Comparison of ENCODE assay signal across 8 cellular contexts in the genomic region with DNA sequence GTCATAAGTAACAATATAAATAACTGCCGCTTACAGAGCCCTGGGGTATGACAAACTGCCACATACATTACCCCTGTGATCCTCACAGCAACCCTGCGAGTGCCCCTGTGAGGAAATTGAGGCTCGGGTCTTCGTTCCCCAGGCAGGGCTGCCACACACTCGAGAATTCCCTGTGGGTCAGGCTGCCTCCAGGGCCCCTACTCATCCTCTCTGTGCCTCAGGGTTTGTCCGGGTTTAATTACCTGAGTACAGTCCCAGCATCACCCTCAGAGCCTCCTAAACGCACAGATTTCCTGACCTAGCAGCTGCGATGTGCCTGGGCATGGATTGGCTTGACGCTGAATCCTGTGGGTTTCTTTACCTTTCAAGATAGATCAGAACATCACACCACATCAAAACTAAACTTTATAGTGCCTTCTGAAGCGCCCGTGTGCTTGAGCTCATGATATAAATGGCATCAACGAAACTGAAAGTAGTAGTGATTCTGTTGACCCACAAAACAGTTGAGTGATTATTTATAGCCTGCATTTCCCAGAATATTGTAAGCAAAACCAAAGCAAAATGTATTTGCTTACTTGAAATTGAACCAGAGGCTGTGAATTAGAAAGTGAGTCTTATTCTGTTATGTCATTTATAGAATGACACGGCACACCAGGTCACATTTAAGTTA. TPM values are rescaled to one million over a fixed set of nuclear protein-coding genes. Genes with fewer than 3 reads are reported as not detected.
DNase-seq lines count a peak whose midpoint lies in the region; ATAC-seq and TF ChIP-seq lines count a peak whose summit lies in the region.

No MANE protein-coding gene starts in this region.

- ATAC-seq in WTC11 (no peak), GM19023 (IDR thresholded peaks at IDR 0.05; ENCODE audit: unreplicated experiment) (no peak)

- H3K4me1 Mint-ChIP-seq in WTC11 = peaks cover 54% of the 10 kb centered on the region

- no peaks in the 10 kb centered on the region for H4K20me1 ChIP-seq in smooth muscle cell (ENCODE audit: low read depth)

- TF ChIP-seq EP300 in esophagus muscularis mucosa (IDR thresholded peaks at IDR 0.05) = no peak

- H3K4me1 ChIP-seq in esophagus muscularis mucosa = peaks cover 32 to 42% (median 41%) of the 10 kb centered on the region in 4 donors
- peaks cover 32% of the 10 kb centered on the region for H3K4me1 ChIP-seq in smooth muscle cell (ENCODE audit: low read depth)

- H3K9me3 ChIP-seq in esophagus muscularis mucosa (no peaks in the 10 kb centered on the region), smooth muscle cell (replicated peaks; ENCODE audit: low read depth) (no peaks in the 10 kb centered on the region)

- H3F3A ChIP-seq in smooth muscle cell (ENCODE audit: low read depth) = peaks cover 10% of the 10 kb centered on the region

- no peaks in the 10 kb centered on the region for H3K27me3 ChIP-seq in esophagus muscularis mucosa
- no peaks in the 10 kb centered on the region for H3K27me3 ChIP-seq in smooth muscle cell (ENCODE audit: low read depth)

- TF ChIP-seq POLR2A in esophagus muscularis mucosa (IDR thresholded peaks at IDR 0.05; ENCODE audit: low read depth) = no peak

- no peaks in the 10 kb centered on the region for H3K27me3 Mint-ChIP-seq in WTC11 (ENCODE audit: low read depth)

- H3K27ac Mint-ChIP-seq in WTC11 = peak overlapping the region; percentile 18; the same call in 1 of the 2 replicates

- H3K4me3 ChIP-seq in esophagus muscularis mucosa = peak overlapping the region in 2 of 4 donors; percentile 14 to 20
- no peak overlapping the region for H3K4me3 ChIP-seq in smooth muscle cell

- H3K79me2 ChIP-seq in smooth muscle cell (ENCODE audit: low read depth) = no peaks in the 10 kb centered on the region

- H3K36me3 Mint-ChIP-seq in WTC11 = peaks cover 15% of the 10 kb centered on the region

- POLR2A ChIA-PET in WTC11 (lab: Charles Lee) = no interaction called here

- DNase-seq in activated gamma-delta T cell treated with Interleukin-2 at 50 U/mL for 16 hours (peak; percentile 42), activated gamma-delta T cell (lab: John Stamatoyannopoulos, UW) (no peak), WTC11 (ENCODE audit: low spot score) (no peak), esophagus muscularis mucosa (ENCODE audit: extremely low spot score) (no peak), D341Med (ENCODE audit: low spot score) (no peak), smooth muscle cell (lab: John Stamatoyannopoulos, UW; ENCODE audit: unreplicated experiment) (no peak)
- DNase-seq in stimulated activated CD8-positive, alpha-beta memory T cell treated with anti-CD3 and anti-CD28 coated beads, Interleukin-4, amount 100 ng/mL, for 48 hours = peak; percentile 64

- peaks cover 0 to 4% (median 1%) of the 10 kb centered on the region in 4 donors for H3K36me3 ChIP-seq in esophagus muscularis mucosa
- H3K36me3 ChIP-seq in smooth muscle cell (ENCODE audit: low read depth) = no peaks in the 10 kb centered on the region

- WGBS in esophagus muscularis mucosa = 73% methylated on average over 13 of the region's 13 CpGs
- 92% methylated on average over 13 of the region's 13 CpGs for WGBS in smooth muscle cell (ENCODE audit: low lambda C conversion rate)

- no peaks in the 10 kb centered on the region for H3K9me3 Mint-ChIP-seq in WTC11

- no peak for TF ChIP-seq CTCF in WTC11 (IDR thresholded peaks at IDR 0.05)
- TF ChIP-seq CTCF in esophagus muscularis mucosa (IDR thresholded peaks at IDR 0.05) = no peak
- TF ChIP-seq CTCF in smooth muscle cell (IDR thresholded peaks at IDR 0.05; ENCODE audit: borderline replicate concordance, insufficient read depth, poor library complexity, severe bottlenecking) = no peak

- CTCF ChIA-PET in WTC11 (lab: Charles Lee) = interaction anchor here (1.1 kb wide), 1 partner anchor 66 kb away, joined by 4 read pairs; no protein-coding TSS in a partner anchor

- H3K27ac ChIP-seq in esophagus muscularis mucosa (replicated peaks in 1 of 4) (peak overlapping the region; percentile 16 to 59 (median 26)), smooth muscle cell (ENCODE audit: low read depth) (no peak overlapping the region)

- intact Hi-C loops in esophagus muscularis mucosa (cut with DNase I) = no loop called here

- H3K4me3 Mint-ChIP-seq in WTC11 = no peak overlapping the region

- no peak overlapping the region for H3K4me2 ChIP-seq in smooth muscle cell

- no peak overlapping the region for H3K9ac ChIP-seq in smooth muscle cell (ENCODE audit: low read depth)

- H2AFZ ChIP-seq in smooth muscle cell (ENCODE audit: low read depth) = no peak overlapping the region

TF ChIP-seq in WTC11, 78 proteins besides CTCF, POLR2A, EP300 and RAD21:
- TF ChIP-seq, protein P1, sequence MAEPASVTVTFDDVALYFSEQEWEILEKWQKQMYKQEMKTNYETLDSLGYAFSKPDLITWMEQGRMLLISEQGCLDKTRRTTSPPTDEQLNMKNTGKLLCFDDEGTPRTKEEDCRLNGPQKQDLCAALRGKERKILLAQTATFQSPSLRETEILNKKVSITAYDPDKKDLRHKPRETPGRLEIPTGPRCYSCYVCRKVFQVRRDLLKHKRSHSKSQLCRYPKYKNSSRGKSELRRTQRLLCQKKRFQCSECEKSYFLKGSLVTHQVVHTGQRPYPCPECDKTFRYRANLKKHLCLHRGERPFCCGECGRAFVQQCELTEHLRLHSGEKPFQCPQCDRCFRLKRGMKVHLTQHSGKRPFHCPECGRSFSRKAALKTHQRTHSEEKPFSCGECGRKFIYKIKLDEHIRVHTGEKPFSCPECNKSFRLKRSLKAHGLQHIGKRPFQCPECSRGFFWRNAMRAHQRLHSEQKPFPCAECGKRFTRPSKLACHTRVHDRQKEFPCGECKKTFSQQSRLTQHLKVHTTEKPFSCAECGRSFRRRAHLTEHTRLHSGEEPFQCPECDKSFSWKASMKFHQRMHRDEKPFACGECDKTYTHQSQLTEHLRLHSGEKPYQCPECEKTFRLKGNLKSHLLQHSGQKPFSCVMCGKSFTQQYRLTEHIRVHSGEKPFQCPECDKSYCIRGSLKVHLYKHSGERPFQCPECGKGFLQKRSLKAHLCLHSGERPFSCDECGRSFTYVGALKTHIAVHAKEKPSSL (CRISPR knock-in tag; conservative IDR thresholded peaks at IDR 0.05) = no peak
- no peak for TF ChIP-seq ZNF396 (CRISPR knock-in tag; IDR thresholded peaks at IDR 0.05; ENCODE audit: borderline replicate concordance)
- TF ChIP-seq ZNF121 (CRISPR knock-in tag; IDR thresholded peaks at IDR 0.05) = no peak
- TF ChIP-seq ZBTB21 (CRISPR knock-in tag; IDR thresholded peaks at IDR 0.05; ENCODE audit: borderline replicate concordance) = no peak
- TF ChIP-seq NFE2L1 (CRISPR knock-in tag; IDR thresholded peaks at IDR 0.05) = no peak
- no peak for TF ChIP-seq OVOL2 (CRISPR knock-in tag; IDR thresholded peaks at IDR 0.05; ENCODE audit: borderline replicate concordance)
- no peak for TF ChIP-seq TEAD1 (CRISPR knock-in tag; IDR thresholded peaks at IDR 0.05)
- TF ChIP-seq, protein P2, sequence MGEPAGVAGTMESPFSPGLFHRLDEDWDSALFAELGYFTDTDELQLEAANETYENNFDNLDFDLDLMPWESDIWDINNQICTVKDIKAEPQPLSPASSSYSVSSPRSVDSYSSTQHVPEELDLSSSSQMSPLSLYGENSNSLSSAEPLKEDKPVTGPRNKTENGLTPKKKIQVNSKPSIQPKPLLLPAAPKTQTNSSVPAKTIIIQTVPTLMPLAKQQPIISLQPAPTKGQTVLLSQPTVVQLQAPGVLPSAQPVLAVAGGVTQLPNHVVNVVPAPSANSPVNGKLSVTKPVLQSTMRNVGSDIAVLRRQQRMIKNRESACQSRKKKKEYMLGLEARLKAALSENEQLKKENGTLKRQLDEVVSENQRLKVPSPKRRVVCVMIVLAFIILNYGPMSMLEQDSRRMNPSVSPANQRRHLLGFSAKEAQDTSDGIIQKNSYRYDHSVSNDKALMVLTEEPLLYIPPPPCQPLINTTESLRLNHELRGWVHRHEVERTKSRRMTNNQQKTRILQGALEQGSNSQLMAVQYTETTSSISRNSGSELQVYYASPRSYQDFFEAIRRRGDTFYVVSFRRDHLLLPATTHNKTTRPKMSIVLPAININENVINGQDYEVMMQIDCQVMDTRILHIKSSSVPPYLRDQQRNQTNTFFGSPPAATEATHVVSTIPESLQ (CRISPR knock-in tag; IDR thresholded peaks at IDR 0.05) = no peak
- no peak for TF ChIP-seq NFATC4 (CRISPR knock-in tag; IDR thresholded peaks at IDR 0.05)
- no peak for TF ChIP-seq ESRRA (CRISPR knock-in tag; IDR thresholded peaks at IDR 0.05; ENCODE audit: borderline replicate concordance)
- TF ChIP-seq, protein P3, sequence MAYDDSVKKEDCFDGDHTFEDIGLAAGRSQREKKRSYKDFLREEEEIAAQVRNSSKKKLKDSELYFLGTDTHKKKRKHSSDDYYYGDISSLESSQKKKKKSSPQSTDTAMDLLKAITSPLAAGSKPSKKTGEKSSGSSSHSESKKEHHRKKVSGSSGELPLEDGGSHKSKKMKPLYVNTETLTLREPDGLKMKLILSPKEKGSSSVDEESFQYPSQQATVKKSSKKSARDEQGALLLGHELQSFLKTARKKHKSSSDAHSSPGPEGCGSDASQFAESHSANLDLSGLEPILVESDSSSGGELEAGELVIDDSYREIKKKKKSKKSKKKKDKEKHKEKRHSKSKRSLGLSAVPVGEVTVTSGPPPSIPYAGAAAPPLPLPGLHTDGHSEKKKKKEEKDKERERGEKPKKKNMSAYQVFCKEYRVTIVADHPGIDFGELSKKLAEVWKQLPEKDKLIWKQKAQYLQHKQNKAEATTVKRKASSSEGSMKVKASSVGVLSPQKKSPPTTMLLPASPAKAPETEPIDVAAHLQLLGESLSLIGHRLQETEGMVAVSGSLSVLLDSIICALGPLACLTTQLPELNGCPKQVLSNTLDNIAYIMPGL (CRISPR knock-in tag; IDR thresholded peaks at IDR 0.05) = no peak

RNA-seq across cellular contexts. Expression of a gene that starts 14.0 kb away (rescaled TPM):
- total RNA-seq in WTC11 (2021) (22.7 to 26.3 TPM (median 25.8 TPM) in 3 replicates), esophagus muscularis mucosa (10 to 100 TPM in 1 of 4 donors, 1 to 10 TPM in 3; 5.4 to 11.1 (median 7.1) TPM), smooth muscle cell (18.0 and 19.4 TPM in 2 replicates)
- polyA plus RNA-seq in smooth muscle cell = 14.6 and 15.0 TPM in 2 replicates

RNA-seq across cellular contexts. Expression of a gene that starts 31.6 kb away (rescaled TPM):
- total RNA-seq in WTC11 (2021) (0.11 to 0.30 TPM (median 0.16 TPM) in 3 replicates), esophagus muscularis mucosa (under 1 TPM in 3 of 4 donors, not detected in 1; 0.50 to 0.78 (median 0.57) TPM), smooth muscle cell (0.13 TPM in 1 of 2 replicates, not detected in the other)
- 0.16 TPM in 1 of 2 replicates, not detected in the other for polyA plus RNA-seq in smooth muscle cell

Comparison
In these comparisons a context has a peak if more than half of its experiments do, and no peak if none do; other contexts are left out.
1. DNase-seq: peak in activated gamma-delta T cell treated with Interleukin-2 at 50 U/mL for 16 hours (single experiment) and stimulated activated CD8-positive, alpha-beta memory T cell treated with anti-CD3 and anti-CD28 coated beads, Interleukin-4, amount 100 ng/mL, for 48 hours (single experiment); none in activated gamma-delta T cell (single experiment), WTC11 (single experiment), esophagus muscularis mucosa (single experiment), D341Med (single experiment) and smooth muscle cell (single experiment).